Comparison of ENCODE assay signal across 7 cellular contexts in the genomic region with DNA sequence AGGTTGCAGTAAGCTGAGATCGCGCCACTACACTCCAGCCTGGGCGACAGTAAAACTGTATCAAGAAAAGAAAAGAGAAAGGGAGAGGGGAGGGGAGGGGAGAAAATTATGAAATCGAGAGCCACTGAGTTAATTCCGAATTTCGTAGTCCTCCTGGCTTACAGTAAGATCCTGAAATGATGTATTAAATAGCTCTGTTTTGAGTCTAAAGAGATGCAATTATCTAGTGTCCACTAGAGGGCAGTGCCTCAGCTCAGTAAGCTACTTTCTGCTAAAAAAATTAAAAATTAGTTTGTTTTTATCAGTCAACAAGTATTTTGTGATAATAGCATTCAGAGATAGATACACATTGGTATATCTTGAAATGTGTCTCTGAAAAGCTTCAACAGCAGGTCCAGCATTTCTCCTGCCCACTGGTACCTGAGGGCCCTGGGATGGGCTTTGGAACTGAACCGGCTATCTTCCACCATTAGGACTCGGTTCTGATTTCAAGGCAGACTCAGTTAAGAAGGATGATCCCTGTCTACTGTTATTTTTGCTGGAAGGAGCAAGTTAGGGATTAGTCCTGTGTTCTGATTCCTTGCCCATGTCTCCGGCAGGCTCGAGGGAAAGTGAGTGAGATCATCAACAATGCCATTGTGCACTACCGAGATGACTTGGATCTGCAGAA. TPM values are rescaled to one million over a fixed set of nuclear protein-coding genes. Genes with fewer than 3 reads are reported as not detected.
DNase-seq lines count a peak whose midpoint lies in the region; ATAC-seq and TF ChIP-seq lines count a peak whose summit lies in the region.

No MANE protein-coding gene starts in this region.

- DNase-seq in Jurkat, Clone E6-1 (ENCODE audit: low read depth, low spot score): peak; percentile 53
- DNase-seq in fibroblast of mammary gland (ENCODE audit: low read depth) (peak; percentile 73), retina (peak; percentile 52)

- H3K4me1 ChIP-seq in DOHH2 (ENCODE audit: control insufficient read depth, low read length): peaks cover 57% of the 10 kb centered on the region

- no peak overlapping the region for H3K27ac ChIP-seq in DOHH2 (ENCODE audit: low read depth, low read length)

- no peak overlapping the region for H3K4me3 ChIP-seq in DOHH2 (ENCODE audit: low read length)
- no peak overlapping the region for H3K4me3 ChIP-seq in Jurkat, Clone E6-1 (ENCODE audit: low read length)
- no peak overlapping the region for H3K4me3 ChIP-seq in fibroblast of mammary gland (ENCODE audit: control insufficient read depth, low read depth, low read length)

- peaks cover 8% of the 10 kb centered on the region for H3F3A ChIP-seq in DOHH2 (ENCODE audit: control insufficient read depth, insufficient read depth)

- H3K36me3 ChIP-seq in DOHH2 (ENCODE audit: control insufficient read depth, low read length): peaks cover 65% of the 10 kb centered on the region

- no peaks in the 10 kb centered on the region for H3K9me2 ChIP-seq in DOHH2 (replicated peaks; ENCODE audit: control insufficient read depth, low read length)

- H3K4me2 ChIP-seq in DOHH2 (ENCODE audit: low read length): no peak overlapping the region

- H4K20me1 ChIP-seq in DOHH2 (ENCODE audit: control insufficient read depth, insufficient read depth, low read depth, low read length): no peaks in the 10 kb centered on the region

- no peaks in the 10 kb centered on the region for H3K27me3 ChIP-seq in DOHH2 (ENCODE audit: control insufficient read depth, low read length)

- peak; percentile 79 for ATAC-seq in SK-N-SH treated with all-trans-retinoic acid at 6 μM for 48 hours
- no peak for ATAC-seq in activated CD4-positive, CD25-positive, alpha-beta regulatory T cell treated with anti-CD3 and anti-CD28 coated beads, Interleukin-2, amount 50 U/mL, for 24 hours
- no peak for ATAC-seq in GM21576 (IDR thresholded peaks at IDR 0.05; ENCODE audit: unreplicated experiment)

- peaks cover 6% of the 10 kb centered on the region for H3K79me2 ChIP-seq in DOHH2 (ENCODE audit: control insufficient read depth, low read length)

- TF ChIP-seq CTCF in DOHH2 (IDR thresholded peaks at IDR 0.05; ENCODE audit: low read depth, low read length, poor library complexity, severe bottlenecking) (peak; percentile 96), fibroblast of mammary gland (conservative IDR thresholded peaks at IDR 0.05; ENCODE audit: control insufficient read depth, insufficient read depth, low read depth, low read length) (peak; percentile 87)

- no peaks in the 10 kb centered on the region for H3K9me3 ChIP-seq in DOHH2 (ENCODE audit: control insufficient read depth, insufficient read depth, low read length)

TF ChIP-seq in SK-N-SH treated with all-trans-retinoic acid at 6 μM for 48 hours, 23 proteins besides CTCF, POLR2A, EP300 and RAD21:
- TF ChIP-seq, protein P1, sequence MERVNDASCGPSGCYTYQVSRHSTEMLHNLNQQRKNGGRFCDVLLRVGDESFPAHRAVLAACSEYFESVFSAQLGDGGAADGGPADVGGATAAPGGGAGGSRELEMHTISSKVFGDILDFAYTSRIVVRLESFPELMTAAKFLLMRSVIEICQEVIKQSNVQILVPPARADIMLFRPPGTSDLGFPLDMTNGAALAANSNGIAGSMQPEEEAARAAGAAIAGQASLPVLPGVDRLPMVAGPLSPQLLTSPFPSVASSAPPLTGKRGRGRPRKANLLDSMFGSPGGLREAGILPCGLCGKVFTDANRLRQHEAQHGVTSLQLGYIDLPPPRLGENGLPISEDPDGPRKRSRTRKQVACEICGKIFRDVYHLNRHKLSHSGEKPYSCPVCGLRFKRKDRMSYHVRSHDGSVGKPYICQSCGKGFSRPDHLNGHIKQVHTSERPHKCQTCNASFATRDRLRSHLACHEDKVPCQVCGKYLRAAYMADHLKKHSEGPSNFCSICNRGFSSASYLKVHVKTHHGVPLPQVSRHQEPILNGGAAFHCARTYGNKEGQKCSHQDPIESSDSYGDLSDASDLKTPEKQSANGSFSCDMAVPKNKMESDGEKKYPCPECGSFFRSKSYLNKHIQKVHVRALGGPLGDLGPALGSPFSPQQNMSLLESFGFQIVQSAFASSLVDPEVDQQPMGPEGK (CRISPR knock-in tag; IDR thresholded peaks at IDR 0.05; ENCODE audit: borderline replicate concordance): no peak
- TF ChIP-seq ARNTL (CRISPR knock-in tag; IDR thresholded peaks at IDR 0.05; ENCODE audit: borderline replicate concordance, low read depth) (no peak), TCF4 (CRISPR knock-in tag; IDR thresholded peaks at IDR 0.05; ENCODE audit: borderline replicate concordance) (no peak), ZFP30 (CRISPR knock-in tag; IDR thresholded peaks at IDR 0.05) (no peak), OSR1 (CRISPR knock-in tag; IDR thresholded peaks at IDR 0.05) (no peak), ZC3H10 (CRISPR knock-in tag; IDR thresholded peaks at IDR 0.05) (no peak), ZFP3 (CRISPR knock-in tag; IDR thresholded peaks at IDR 0.05) (no peak), CSDC2 (CRISPR knock-in tag; IDR thresholded peaks at IDR 0.05) (no peak), PPARA (CRISPR knock-in tag; IDR thresholded peaks at IDR 0.05; ENCODE audit: borderline replicate concordance) (no peak), ISL1 (CRISPR knock-in tag; IDR thresholded peaks at IDR 0.05) (no peak), ZNF565 (CRISPR knock-in tag; conservative IDR thresholded peaks at IDR 0.05; ENCODE audit: low read depth) (no peak), TOX (CRISPR knock-in tag; IDR thresholded peaks at IDR 0.05; ENCODE audit: borderline replicate concordance) (no peak), ZNF8 (CRISPR knock-in tag; IDR thresholded peaks at IDR 0.05) (no peak), ESRRG (CRISPR knock-in tag; IDR thresholded peaks at IDR 0.05) (no peak), RARB (CRISPR knock-in tag; IDR thresholded peaks at IDR 0.05) (no peak)
- TF ChIP-seq, protein P2, sequence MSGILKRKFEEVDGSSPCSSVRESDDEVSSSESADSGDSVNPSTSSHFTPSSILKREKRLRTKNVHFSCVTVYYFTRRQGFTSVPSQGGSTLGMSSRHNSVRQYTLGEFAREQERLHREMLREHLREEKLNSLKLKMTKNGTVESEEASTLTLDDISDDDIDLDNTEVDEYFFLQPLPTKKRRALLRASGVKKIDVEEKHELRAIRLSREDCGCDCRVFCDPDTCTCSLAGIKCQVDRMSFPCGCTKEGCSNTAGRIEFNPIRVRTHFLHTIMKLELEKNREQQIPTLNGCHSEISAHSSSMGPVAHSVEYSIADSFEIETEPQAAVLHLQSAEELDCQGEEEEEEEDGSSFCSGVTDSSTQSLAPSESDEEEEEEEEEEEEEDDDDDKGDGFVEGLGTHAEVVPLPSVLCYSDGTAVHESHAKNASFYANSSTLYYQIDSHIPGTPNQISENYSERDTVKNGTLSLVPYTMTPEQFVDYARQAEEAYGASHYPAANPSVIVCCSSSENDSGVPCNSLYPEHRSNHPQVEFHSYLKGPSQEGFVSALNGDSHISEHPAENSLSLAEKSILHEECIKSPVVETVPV (CRISPR knock-in tag; IDR thresholded peaks at IDR 0.05): no peak
- TF ChIP-seq, protein P3, sequence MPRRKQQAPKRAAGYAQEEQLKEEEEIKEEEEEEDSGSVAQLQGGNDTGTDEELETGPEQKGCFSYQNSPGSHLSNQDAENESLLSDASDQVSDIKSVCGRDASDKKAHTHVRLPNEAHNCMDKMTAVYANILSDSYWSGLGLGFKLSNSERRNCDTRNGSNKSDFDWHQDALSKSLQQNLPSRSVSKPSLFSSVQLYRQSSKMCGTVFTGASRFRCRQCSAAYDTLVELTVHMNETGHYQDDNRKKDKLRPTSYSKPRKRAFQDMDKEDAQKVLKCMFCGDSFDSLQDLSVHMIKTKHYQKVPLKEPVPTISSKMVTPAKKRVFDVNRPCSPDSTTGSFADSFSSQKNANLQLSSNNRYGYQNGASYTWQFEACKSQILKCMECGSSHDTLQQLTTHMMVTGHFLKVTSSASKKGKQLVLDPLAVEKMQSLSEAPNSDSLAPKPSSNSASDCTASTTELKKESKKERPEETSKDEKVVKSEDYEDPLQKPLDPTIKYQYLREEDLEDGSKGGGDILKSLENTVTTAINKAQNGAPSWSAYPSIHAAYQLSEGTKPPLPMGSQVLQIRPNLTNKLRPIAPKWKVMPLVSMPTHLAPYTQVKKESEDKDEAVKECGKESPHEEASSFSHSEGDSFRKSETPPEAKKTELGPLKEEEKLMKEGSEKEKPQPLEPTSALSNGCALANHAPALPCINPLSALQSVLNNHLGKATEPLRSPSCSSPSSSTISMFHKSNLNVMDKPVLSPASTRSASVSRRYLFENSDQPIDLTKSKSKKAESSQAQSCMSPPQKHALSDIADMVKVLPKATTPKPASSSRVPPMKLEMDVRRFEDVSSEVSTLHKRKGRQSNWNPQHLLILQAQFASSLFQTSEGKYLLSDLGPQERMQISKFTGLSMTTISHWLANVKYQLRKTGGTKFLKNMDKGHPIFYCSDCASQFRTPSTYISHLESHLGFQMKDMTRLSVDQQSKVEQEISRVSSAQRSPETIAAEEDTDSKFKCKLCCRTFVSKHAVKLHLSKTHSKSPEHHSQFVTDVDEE (CRISPR knock-in tag; IDR thresholded peaks at IDR 0.05): no peak
- TF ChIP-seq, protein P4, sequence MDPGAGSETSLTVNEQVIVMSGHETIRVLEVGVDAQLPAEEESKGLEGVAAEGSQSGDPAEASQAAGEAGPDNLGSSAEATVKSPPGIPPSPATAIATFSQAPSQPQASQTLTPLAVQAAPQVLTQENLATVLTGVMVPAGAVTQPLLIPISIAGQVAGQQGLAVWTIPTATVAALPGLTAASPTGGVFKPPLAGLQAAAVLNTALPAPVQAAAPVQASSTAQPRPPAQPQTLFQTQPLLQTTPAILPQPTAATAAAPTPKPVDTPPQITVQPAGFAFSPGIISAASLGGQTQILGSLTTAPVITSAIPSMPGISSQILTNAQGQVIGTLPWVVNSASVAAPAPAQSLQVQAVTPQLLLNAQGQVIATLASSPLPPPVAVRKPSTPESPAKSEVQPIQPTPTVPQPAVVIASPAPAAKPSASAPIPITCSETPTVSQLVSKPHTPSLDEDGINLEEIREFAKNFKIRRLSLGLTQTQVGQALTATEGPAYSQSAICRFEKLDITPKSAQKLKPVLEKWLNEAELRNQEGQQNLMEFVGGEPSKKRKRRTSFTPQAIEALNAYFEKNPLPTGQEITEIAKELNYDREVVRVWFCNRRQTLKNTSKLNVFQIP (CRISPR knock-in tag; IDR thresholded peaks at IDR 0.05; ENCODE audit: borderline replicate concordance, low read depth): no peak

RNA-seq across cellular contexts. Expression of a gene that starts 19.5 kb away (rescaled TPM):
- polyA plus RNA-seq in Jurkat, Clone E6-1 (2012; ENCODE audit: insufficient read depth, insufficient read length): 22.4 TPM

RNA-seq across cellular contexts. Expression of a gene that starts 24.4 kb away (rescaled TPM):
- polyA plus RNA-seq in Jurkat, Clone E6-1 (2012; ENCODE audit: insufficient read depth, insufficient read length): 17.1 TPM
